Comparison of ENCODE assay signal across 15 cellular contexts in genomic region chr12:27285395-27285794, GRCh38. TPM values are rescaled to one million over a fixed set of nuclear protein-coding genes. Genes with fewer than 3 reads are reported as not detected.
DNase-seq lines count a peak whose midpoint lies in the region; ATAC-seq, FAIRE-seq and TF ChIP-seq lines count a peak whose summit lies in the region.
"Had no signal": no experiment of that assay in that cellular context is flagged by ENCODE, and none has a peak within 500 bp of the region (broad histone marks: within the 10 kb centered on the region; RNA-seq: fewer than 3 reads in every experiment).

No MANE protein-coding gene starts in this region.

- H3K9me3 ChIP-seq in gastroesophageal sphincter (no peaks in the 10 kb centered on the region), skeletal muscle satellite cell (replicated peaks; ENCODE audit: low read length) (no peaks in the 10 kb centered on the region)

- peak overlapping the region; percentile 58 for H3K4me2 ChIP-seq in skeletal muscle satellite cell (ENCODE audit: low read length)

- no peaks in the 10 kb centered on the region for H3K27me3 ChIP-seq in gastroesophageal sphincter
- no peaks in the 10 kb centered on the region for H3K27me3 ChIP-seq in skeletal muscle satellite cell (ENCODE audit: control insufficient read depth, insufficient read depth, low read length)

- peaks cover 11 to 72% (median 13%) of the 10 kb centered on the region in 3 donors for H3K4me1 ChIP-seq in gastroesophageal sphincter
- H3K4me1 ChIP-seq in skeletal muscle satellite cell (ENCODE audit: control insufficient read depth, insufficient read depth, low read length) = peaks cover 21% of the 10 kb centered on the region

- TF ChIP-seq EP300 in gastroesophageal sphincter (IDR thresholded peaks at IDR 0.05) = no peak

- H3K36me3 ChIP-seq in gastroesophageal sphincter = no peaks in the 10 kb centered on the region
- H3K36me3 ChIP-seq in skeletal muscle satellite cell (ENCODE audit: insufficient read depth, low read length) = no peaks in the 10 kb centered on the region

- H3K9ac ChIP-seq in skeletal muscle satellite cell (ENCODE audit: low read depth, low read length) = peak overlapping the region; percentile 53

- peak; percentile 53 for FAIRE-seq in GM18507 (lab: Jason Lieb, UNC)
- FAIRE-seq: colon had no signal

- TF ChIP-seq POLR2A in gastroesophageal sphincter (IDR thresholded peaks at IDR 0.05) = no peak

- 75 to 85% methylated on average over 1 of the region's 1 CpG for WGBS in gastroesophageal sphincter (ENCODE audit: low coverage in 1 of 2), 2 donors

- H3K4me3 ChIP-seq in gastroesophageal sphincter (no peak overlapping the region), skeletal muscle satellite cell (ENCODE audit: low read length) (no peak overlapping the region)
- H3K4me3 ChIP-seq: SK-N-MC, skin epidermis had no signal

- DNase-seq in GM18507 (ENCODE audit: extremely low spot score, insufficient read length, low read depth) = no peak
- no peak for DNase-seq in COLO829 (ENCODE audit: low spot score)
- no peak for DNase-seq in stimulated activated naive CD4-positive, alpha-beta T cell (lab: John Stamatoyannopoulos, UW)
- no peak for DNase-seq in CD1c-positive myeloid dendritic cell (ENCODE audit: extremely low spot score)
- DNase-seq: activated CD4-positive, alpha-beta T cell treated with anti-CD3 and anti-CD28 coated beads for 1 hour; CD8-positive, alpha-beta T cell; midbrain; NCI-H774 had no signal

- H3K27ac ChIP-seq in gastroesophageal sphincter = peak overlapping the region; percentile 43 to 61 (median 51)
- H3K27ac ChIP-seq: SK-N-MC had no signal

- no peak for TF ChIP-seq CTCF in gastroesophageal sphincter (IDR thresholded peaks at IDR 0.05)

- ATAC-seq in SK-N-SH treated with all-trans-retinoic acid at 6 μM for 48 hours (peak; percentile 70), gastroesophageal sphincter (no peak), GM19035 (IDR thresholded peaks at IDR 0.05; ENCODE audit: unreplicated experiment) (no peak)
- ATAC-seq: CD8-positive, alpha-beta T cell had no signal

TF ChIP-seq in SK-N-SH treated with all-trans-retinoic acid at 6 μM for 48 hours, 23 proteins besides CTCF, POLR2A, EP300 and RAD21:
- TF ChIP-seq CSDC2 (CRISPR knock-in tag; IDR thresholded peaks at IDR 0.05) (no peak), OSR1 (CRISPR knock-in tag; IDR thresholded peaks at IDR 0.05) (no peak), ZNF70 (CRISPR knock-in tag; IDR thresholded peaks at IDR 0.05) (no peak), ARNTL (CRISPR knock-in tag; IDR thresholded peaks at IDR 0.05; ENCODE audit: borderline replicate concordance, low read depth) (no peak), BACH2 (CRISPR knock-in tag; IDR thresholded peaks at IDR 0.05; ENCODE audit: borderline replicate concordance) (no peak), CREB5 (CRISPR knock-in tag; IDR thresholded peaks at IDR 0.05; ENCODE audit: low read depth) (no peak), TCF4 (CRISPR knock-in tag; IDR thresholded peaks at IDR 0.05; ENCODE audit: borderline replicate concordance) (no peak), POU6F1 (CRISPR knock-in tag; IDR thresholded peaks at IDR 0.05; ENCODE audit: borderline replicate concordance, low read depth) (no peak), CSRNP3 (CRISPR knock-in tag; IDR thresholded peaks at IDR 0.05) (no peak)
TF ChIP-seq in SK-N-SH treated with all-trans-retinoic acid at 6 μM for 48 hours: peak in this region for 0.

RNA-seq across cellular contexts. Expression of gene STK38L, which starts 41.3 kb away (rescaled TPM):
- 100 to 1,000 TPM in 1 of 4 donors, 10 to 100 TPM in 3; 70.0 to 111 (median 79.2) TPM for total RNA-seq in gastroesophageal sphincter
- total RNA-seq in skeletal muscle satellite cell (2012; rRNA removed) = 11.4 and 14.9 TPM in 2 replicates

RNA-seq across cellular contexts. Expression of gene BMAL2, which starts 47.2 kb away (rescaled TPM):
- total RNA-seq in gastroesophageal sphincter = 1 to 10 TPM; 3.0 to 8.7 (median 6.0) TPM
- total RNA-seq in skeletal muscle satellite cell (2012; rRNA removed) = 26.4 and 37.0 TPM in 2 replicates
- total RNA-seq: CD8-positive, alpha-beta T cell had no signal
